In genomic region chr12:110531741-110532333, GRCh38 we compare ENCODE assay signal across 9 cellular contexts. TPM values are rescaled to one million over a fixed set of nuclear protein-coding genes. Genes with fewer than 3 reads are reported as not detected.
DNase-seq lines count a peak whose midpoint lies in the region; ATAC-seq and TF ChIP-seq lines count a peak whose summit lies in the region.
"Had no signal": no experiment of that assay in that cellular context is flagged by ENCODE, and none has a peak within 500 bp of the region (broad histone marks: within the 10 kb centered on the region; RNA-seq: fewer than 3 reads in every experiment).

No MANE protein-coding gene starts in this region.

- H3K4me1 Mint-ChIP-seq in glutamatergic neuron (ENCODE audit: low read depth, unreplicated experiment): no peaks in the 10 kb centered on the region

- no peak for TF ChIP-seq POLR2A in suprapubic skin (IDR thresholded peaks at IDR 0.05)

- H3K27me3 ChIP-seq in suprapubic skin: no peaks in the 10 kb centered on the region

- DNase-seq in Daoy (ENCODE audit: low read depth) (peak; percentile 38), cerebellar cortex (ENCODE audit: low spot score) (peak; percentile 59), suprapubic skin (ENCODE audit: low spot score in 2 of 2) (no peak), Kasumi-1 (lab: John Stamatoyannopoulos, UW) (no peak), glutamatergic neuron (no peak), substantia nigra (lab: John Stamatoyannopoulos, UW) (no peak)

- WGBS in suprapubic skin: 43% methylated on average over 2 of the region's 2 CpGs

- TF ChIP-seq CTCF in suprapubic skin (IDR thresholded peaks at IDR 0.05) (no peak), glutamatergic neuron (IDR thresholded peaks at IDR 0.05; ENCODE audit: partially characterized antibody, unreplicated experiment) (no peak)

- no peak for TF ChIP-seq EP300 in suprapubic skin (IDR thresholded peaks at IDR 0.05)

- peaks cover 2% of the 10 kb centered on the region for H3K9me3 Mint-ChIP-seq in glutamatergic neuron (ENCODE audit: unreplicated experiment)

- H3K4me3 ChIP-seq in suprapubic skin: no peak overlapping the region

- no peaks in the 10 kb centered on the region for H3K9me3 ChIP-seq in suprapubic skin

- no peak overlapping the region for H3K27ac Mint-ChIP-seq in glutamatergic neuron (ENCODE audit: unreplicated experiment)

- no peak overlapping the region for H3K4me3 Mint-ChIP-seq in glutamatergic neuron (ENCODE audit: unreplicated experiment)

- peak overlapping the region; percentile 74 for H3K27ac ChIP-seq in suprapubic skin
- no peak overlapping the region for H3K27ac ChIP-seq in substantia nigra (ENCODE audit: low read depth, low read length, poor library complexity, severe bottlenecking)

- no peaks in the 10 kb centered on the region for H3K27me3 Mint-ChIP-seq in glutamatergic neuron (ENCODE audit: unreplicated experiment)

- H3K4me1 ChIP-seq in suprapubic skin: peaks cover 40% of the 10 kb centered on the region

- peaks cover 25% of the 10 kb centered on the region for H3K36me3 ChIP-seq in suprapubic skin

- ATAC-seq in GM19452 (IDR thresholded peaks at IDR 0.05; ENCODE audit: unreplicated experiment) (peak; percentile 84), HG03432 (IDR thresholded peaks at IDR 0.05; ENCODE audit: unreplicated experiment) (peak; percentile 86)
- ATAC-seq: HCT116 had no signal

- H3K36me3 Mint-ChIP-seq in glutamatergic neuron (ENCODE audit: unreplicated experiment): no peaks in the 10 kb centered on the region

RNA-seq across cellular contexts. Expression of gene RAD9B, which starts 29.7 kb away (rescaled TPM):
- total RNA-seq in Daoy (2014; rRNA removed; shearing (Covaris generic)): 0.40 and 1.1 TPM in 2 replicates
- total RNA-seq in suprapubic skin: under 1 TPM in 3 of 4 donors, not detected in 1; 0.19 to 0.47 (median 0.40) TPM
- total RNA-seq in glutamatergic neuron (ENCODE audit: unreplicated experiment): 0.49 TPM

RNA-seq across cellular contexts. Expression of gene VPS29, which starts 29.9 kb away (rescaled TPM):
- total RNA-seq in Daoy (2014; rRNA removed; shearing (Covaris generic)): 71.2 and 93.4 TPM in 2 replicates
- total RNA-seq in suprapubic skin (10 to 100 TPM; 72.2 to 96.1 (median 83.1) TPM), glutamatergic neuron (ENCODE audit: unreplicated experiment) (94.6 TPM)

RNA-seq across cellular contexts. Expression of gene PPTC7, which starts 51.3 kb away (rescaled TPM):
- 4.4 and 8.8 TPM in 2 replicates for total RNA-seq in Daoy (2014; rRNA removed; shearing (Covaris generic))
- 10 to 100 TPM; 24.6 to 36.6 (median 29.1) TPM for total RNA-seq in suprapubic skin
- total RNA-seq in glutamatergic neuron (ENCODE audit: unreplicated experiment): 11.4 TPM

Comparison
In these comparisons a context has a peak if more than half of its experiments do, and no peak if none do; other contexts are left out.
1. DNase-seq: peak in Daoy (single experiment) and cerebellar cortex (single experiment); none in suprapubic skin (0 of 2), Kasumi-1 (0 of 2), glutamatergic neuron (single experiment) and substantia nigra (0 of 49).